In genomic region chr4:144562019-144562740, GRCh38 we compare ENCODE assay signal across 12 cellular contexts.
A peak's percentile ranks its signal among the peaks of the same experiment; 100 is the strongest.
DNase-seq lines count a peak whose midpoint lies in the region; ATAC-seq and TF ChIP-seq lines count a peak whose summit lies in the region.
"Had no signal": no experiment of that assay in that cellular context is flagged by ENCODE, and none has a peak within 500 bp of the region (broad histone marks: within the 10 kb centered on the region; RNA-seq: fewer than 3 reads in every experiment).

No MANE protein-coding gene starts in this region.

- intact Hi-C loops in mammary epithelial cell (cut with micrococcal nuclease) = no loop called here
- intact Hi-C loops in MCF 10A (cut with micrococcal nuclease) = no loop called here

- H3K27me3 Mint-ChIP-seq in MCF 10A (ENCODE audit: insufficient read depth, unreplicated experiment) (no peaks in the 10 kb centered on the region), T-helper 17 cell (peaks cover 5% of the 10 kb centered on the region)

- H3K4me3 ChIP-seq in mammary epithelial cell (replicated peaks in 1 of 3; ENCODE audit: insufficient read depth in 1 of 3, low read depth in 2 of 3, low read length in 3 of 3) (no peak overlapping the region), skeletal muscle satellite cell (ENCODE audit: low read length) (no peak overlapping the region)

- H3K9me3 ChIP-seq in mammary epithelial cell (replicated peaks; ENCODE audit: insufficient read depth, low read length) (no peaks in the 10 kb centered on the region), skeletal muscle satellite cell (replicated peaks; ENCODE audit: low read length) (no peaks in the 10 kb centered on the region), T-helper 17 cell (ENCODE audit: control insufficient read depth, low read length, poor library complexity, severe bottlenecking) (no peaks in the 10 kb centered on the region)

- no peaks in the 10 kb centered on the region for H3K79me2 ChIP-seq in mammary epithelial cell (ENCODE audit: insufficient read depth, low read length)

- no peaks in the 10 kb centered on the region for H3K4me1 ChIP-seq in mammary epithelial cell (ENCODE audit: insufficient read depth, low read length)
- peaks cover 16% of the 10 kb centered on the region for H3K4me1 ChIP-seq in skeletal muscle satellite cell (ENCODE audit: control insufficient read depth, insufficient read depth, low read length)

- H3K9ac ChIP-seq in mammary epithelial cell (ENCODE audit: insufficient read depth, low read length) (no peak overlapping the region), skeletal muscle satellite cell (ENCODE audit: low read depth, low read length) (no peak overlapping the region)

- CTCF ChIA-PET in mammary epithelial cell (lab: Charles Lee; ENCODE audit: low non-redundant PET) (no interaction called here), MCF 10A (lab: Yijun Ruan, JAX) (no interaction called here)

- no peaks in the 10 kb centered on the region for H4K20me1 ChIP-seq in mammary epithelial cell (ENCODE audit: insufficient read depth, low read length)

- H3K27ac Mint-ChIP-seq in MCF 10A (ENCODE audit: low read depth, unreplicated experiment) (no peak overlapping the region), T-helper 17 cell (no peak overlapping the region)

- no peak for ATAC-seq in T-helper 17 cell

- POLR2A ChIA-PET in MCF 10A (lab: Yijun Ruan, JAX) = no interaction called here

- peak overlapping the region; percentile 9 for H3K4me2 ChIP-seq in mammary epithelial cell (ENCODE audit: insufficient read depth, low read depth, low read length)
- H3K4me2 ChIP-seq in skeletal muscle satellite cell (ENCODE audit: low read length) = peak overlapping the region; percentile 63

- H3K36me3 ChIP-seq in mammary epithelial cell (ENCODE audit: insufficient read depth, low read length) = no peaks in the 10 kb centered on the region
- H3K36me3 ChIP-seq in skeletal muscle satellite cell (ENCODE audit: insufficient read depth, low read length) = no peaks in the 10 kb centered on the region

- H3K27ac ChIP-seq in mammary epithelial cell (ENCODE audit: insufficient read depth, low read depth, low read length) = no peak overlapping the region

- no peaks in the 10 kb centered on the region for H3K9me3 Mint-ChIP-seq in MCF 10A (ENCODE audit: unreplicated experiment)

- H2AFZ ChIP-seq in mammary epithelial cell (ENCODE audit: low read depth, low read length) = peak overlapping the region; percentile 83

- no peaks in the 10 kb centered on the region for H3K27me3 ChIP-seq in mammary epithelial cell (ENCODE audit: insufficient read depth, low read length)
- no peaks in the 10 kb centered on the region for H3K27me3 ChIP-seq in skeletal muscle satellite cell (ENCODE audit: control insufficient read depth, insufficient read depth, low read length)

- H3K36me3 Mint-ChIP-seq in MCF 10A (ENCODE audit: insufficient read depth, unreplicated experiment) = no peaks in the 10 kb centered on the region
- no peaks in the 10 kb centered on the region for H3K36me3 Mint-ChIP-seq in T-helper 17 cell (ENCODE audit: low read depth)

- dilution Hi-C loops in mammary epithelial cell (cut with HindIII; ENCODE audit: low sequenced_read_pairs) = no loop called here

- in situ Hi-C loops in mammary epithelial cell (cut with MboI; ENCODE audit: low sequenced_read_pairs in 2 of 2) = no loop called here

- H3K4me3 Mint-ChIP-seq in MCF 10A (ENCODE audit: unreplicated experiment) = no peak overlapping the region
- no peak overlapping the region for H3K4me3 Mint-ChIP-seq in T-helper 17 cell

- no TSS peak for BruUV-seq in mammary epithelial cell (replicated peaks; lab: Mats Ljungman, UMichigan)
- no TSS peak for BruUV-seq in MCF 10A (replicated peaks; lab: Mats Ljungman, UMichigan)

- 41% methylated on average over 10 of the region's 10 CpGs for WGBS in mammary epithelial cell (ENCODE audit: low coverage, missing lambda C conversion rate)

- no peak for DNase-seq in mammary epithelial cell
- no peak for DNase-seq in MCF 10A (ENCODE audit: unreplicated experiment)
- DNase-seq in cerebellar cortex (ENCODE audit: low spot score) = peak; percentile 49
- DNase-seq in kidney tubule cell (ENCODE audit: low spot score) = peak; percentile 81
- no peak for DNase-seq in DMS 273 treated with DMSO at 0.1 percent for 48 hours (lab: John Stamatoyannopoulos, UW)
- DNase-seq in T-helper 17 cell = no peak
- DNase-seq in DMS153 (lab: John Stamatoyannopoulos, UW) = no peak
- DNase-seq: activated CD8-positive, alpha-beta memory T cell treated with anti-CD3 and anti-CD28 coated beads, Interleukin-2, amount 50 U/mL, for 48 hours; effector CD8-positive, alpha-beta T cell; NCI-H2227 treated with DMSO at 0.1 percent for 48 hours; trophoblast cell had no signal

- peak in 1 of 2 donors; percentile 16 for TF ChIP-seq CTCF in mammary epithelial cell (conservative IDR thresholded peaks at IDR 0.05 in 1 of 2, IDR thresholded peaks at IDR 0.05 in 1 of 2; ENCODE audit: extremely low read depth in 1 of 2, insufficient read depth in 1 of 2, low read depth in 1 of 2, low read length in 2 of 2)
- no peak for TF ChIP-seq CTCF in MCF 10A (IDR thresholded peaks at IDR 0.05; ENCODE audit: unreplicated experiment)

- H3K4me1 Mint-ChIP-seq in MCF 10A (ENCODE audit: insufficient read depth, unreplicated experiment) (no peaks in the 10 kb centered on the region), T-helper 17 cell (no peaks in the 10 kb centered on the region)

Comparison
In these comparisons a context has a peak if more than half of its experiments do, and no peak if none do; other contexts are left out.
1. DNase-seq: peak in cerebellar cortex (single experiment) and kidney tubule cell (single experiment); none in mammary epithelial cell (single experiment), MCF 10A (single experiment), DMS 273 treated with DMSO at 0.1 percent for 48 hours (single experiment), T-helper 17 cell (0 of 3) and DMS153 (single experiment).